ENCODE assay signal across 1 cellular context in the genomic region with DNA sequence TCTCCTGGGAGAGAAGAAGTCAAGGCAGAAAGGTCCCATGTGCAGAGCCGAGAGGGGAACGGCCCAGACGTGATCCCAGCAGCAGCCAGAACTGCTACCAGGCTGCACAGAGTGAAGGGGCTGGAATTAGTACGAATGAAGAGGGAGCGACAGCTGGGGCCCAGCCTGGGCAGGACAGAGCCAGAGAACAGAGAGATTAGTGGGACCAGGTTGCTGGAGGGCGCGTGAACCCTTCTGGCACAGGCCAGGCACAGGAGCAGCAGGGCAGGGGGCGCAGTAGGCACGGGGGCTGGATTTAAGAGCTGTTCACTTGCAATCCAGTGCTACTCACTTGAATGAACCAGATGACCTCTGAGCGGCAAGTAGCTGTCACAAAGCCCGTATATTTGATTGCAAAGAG.
TF ChIP-seq lines count a peak whose summit lies in the region.

No MANE protein-coding gene starts in this region.

TF ChIP-seq in SK-N-SH treated with all-trans-retinoic acid at 6 μM for 48 hours, 23 proteins besides CTCF, POLR2A, EP300 and RAD21 (continued from another document):
- TF ChIP-seq, protein P1, sequence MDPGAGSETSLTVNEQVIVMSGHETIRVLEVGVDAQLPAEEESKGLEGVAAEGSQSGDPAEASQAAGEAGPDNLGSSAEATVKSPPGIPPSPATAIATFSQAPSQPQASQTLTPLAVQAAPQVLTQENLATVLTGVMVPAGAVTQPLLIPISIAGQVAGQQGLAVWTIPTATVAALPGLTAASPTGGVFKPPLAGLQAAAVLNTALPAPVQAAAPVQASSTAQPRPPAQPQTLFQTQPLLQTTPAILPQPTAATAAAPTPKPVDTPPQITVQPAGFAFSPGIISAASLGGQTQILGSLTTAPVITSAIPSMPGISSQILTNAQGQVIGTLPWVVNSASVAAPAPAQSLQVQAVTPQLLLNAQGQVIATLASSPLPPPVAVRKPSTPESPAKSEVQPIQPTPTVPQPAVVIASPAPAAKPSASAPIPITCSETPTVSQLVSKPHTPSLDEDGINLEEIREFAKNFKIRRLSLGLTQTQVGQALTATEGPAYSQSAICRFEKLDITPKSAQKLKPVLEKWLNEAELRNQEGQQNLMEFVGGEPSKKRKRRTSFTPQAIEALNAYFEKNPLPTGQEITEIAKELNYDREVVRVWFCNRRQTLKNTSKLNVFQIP (CRISPR knock-in tag; IDR thresholded peaks at IDR 0.05; ENCODE audit: borderline replicate concordance, low read depth) = no peak
- TF ChIP-seq, protein P2, sequence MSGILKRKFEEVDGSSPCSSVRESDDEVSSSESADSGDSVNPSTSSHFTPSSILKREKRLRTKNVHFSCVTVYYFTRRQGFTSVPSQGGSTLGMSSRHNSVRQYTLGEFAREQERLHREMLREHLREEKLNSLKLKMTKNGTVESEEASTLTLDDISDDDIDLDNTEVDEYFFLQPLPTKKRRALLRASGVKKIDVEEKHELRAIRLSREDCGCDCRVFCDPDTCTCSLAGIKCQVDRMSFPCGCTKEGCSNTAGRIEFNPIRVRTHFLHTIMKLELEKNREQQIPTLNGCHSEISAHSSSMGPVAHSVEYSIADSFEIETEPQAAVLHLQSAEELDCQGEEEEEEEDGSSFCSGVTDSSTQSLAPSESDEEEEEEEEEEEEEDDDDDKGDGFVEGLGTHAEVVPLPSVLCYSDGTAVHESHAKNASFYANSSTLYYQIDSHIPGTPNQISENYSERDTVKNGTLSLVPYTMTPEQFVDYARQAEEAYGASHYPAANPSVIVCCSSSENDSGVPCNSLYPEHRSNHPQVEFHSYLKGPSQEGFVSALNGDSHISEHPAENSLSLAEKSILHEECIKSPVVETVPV (CRISPR knock-in tag; IDR thresholded peaks at IDR 0.05) = no peak
- TF ChIP-seq ZNF565 (CRISPR knock-in tag; conservative IDR thresholded peaks at IDR 0.05; ENCODE audit: low read depth) = no peak
